ENCODE assay signal across 9 cellular contexts in the genomic region with DNA sequence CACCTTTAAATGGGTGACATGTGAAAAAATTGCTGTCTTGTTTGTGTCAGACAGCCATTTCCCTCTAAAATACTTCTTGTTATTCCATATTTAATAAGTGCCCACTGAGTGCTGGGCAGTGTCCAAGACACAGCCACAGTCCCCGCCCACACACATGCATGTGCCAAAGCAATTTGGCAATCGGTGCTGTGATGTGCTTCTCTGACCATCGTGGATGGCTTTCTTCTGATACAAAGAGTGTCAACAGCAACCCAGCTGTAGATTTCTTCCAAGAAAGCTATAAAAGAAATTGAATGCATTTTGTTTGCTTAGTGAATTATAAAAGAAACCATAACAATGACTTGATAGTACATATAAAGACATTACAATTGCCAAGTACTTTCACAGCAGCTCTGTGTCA.
A peak's percentile ranks its signal among the peaks of the same experiment; 100 is the strongest.
DNase-seq lines count a peak whose midpoint lies in the region; TF ChIP-seq lines count a peak whose summit lies in the region.
"Had no signal": no experiment of that assay in that cellular context is flagged by ENCODE, and none has a peak within 500 bp of the region (broad histone marks: within the 10 kb centered on the region; RNA-seq: fewer than 3 reads in every experiment).

No MANE protein-coding gene starts in this region.

- H3K27me3 Mint-ChIP-seq in activated CD4-positive, alpha-beta T cell treated with anti-CD3 and anti-CD28 coated beads, Interleukin-2, amount 10 ng/mL, durations not matched to agents 7 days and 5 days: peaks cover 9% of the 10 kb centered on the region
- peaks cover 2% of the 10 kb centered on the region for H3K27me3 Mint-ChIP-seq in chondrocyte (ENCODE audit: low read depth)

- no peak overlapping the region for H3K4me3 Mint-ChIP-seq in activated CD4-positive, alpha-beta T cell treated with anti-CD3 and anti-CD28 coated beads, Interleukin-2, amount 10 ng/mL, durations not matched to agents 7 days and 5 days
- no peak overlapping the region for H3K4me3 Mint-ChIP-seq in chondrocyte (ENCODE audit: unreplicated experiment)

- no peak overlapping the region for H3K4me3 ChIP-seq in SK-N-SH (ENCODE audit: low read depth in 2 of 2, low read length in 1 of 2)

- H3K79me2 ChIP-seq in SK-N-SH (ENCODE audit: insufficient read depth): no peaks in the 10 kb centered on the region

- H3K9ac ChIP-seq in SK-N-SH: no peak overlapping the region

- TF ChIP-seq CTCF in SK-N-SH (IDR thresholded peaks at IDR 0.05) (no peak), chondrocyte (IDR thresholded peaks at IDR 0.05) (no peak)

- DNase-seq in GOT3 (lab: John Stamatoyannopoulos, UW) (peak; percentile 13), SK-N-SH (peak; percentile 6), glomerular visceral epithelial cell (ENCODE audit: extremely low spot score) (peak; percentile 42), stromal cell of bone marrow (ENCODE audit: low read depth) (peak; percentile 82), chondrocyte (ENCODE audit: low spot score) (no peak)
- DNase-seq in central memory CD4-positive, alpha-beta T cell: no peak
- no peak for DNase-seq in activated CD4-positive, alpha-beta T cell treated with anti-CD3 and anti-CD28 coated beads, Interleukin-2, amount 10 ng/mL, durations not matched to agents 7 days and 5 days
- DNase-seq in effector CD8-positive, alpha-beta T cell (lab: John Stamatoyannopoulos, UW): no peak
- DNase-seq: GDM1 had no signal

- H4K20me1 ChIP-seq in SK-N-SH (ENCODE audit: insufficient read depth): no peaks in the 10 kb centered on the region

- no peak for TF ChIP-seq RAD21 in SK-N-SH (IDR thresholded peaks at IDR 0.05; ENCODE audit: low read length)

- H3K9me3 ChIP-seq in SK-N-SH: no peaks in the 10 kb centered on the region

- peak overlapping the region; percentile 20; the same call in 1 of the 2 replicates for H3K4me2 ChIP-seq in SK-N-SH

- H3K27me3 ChIP-seq in SK-N-SH (ENCODE audit: insufficient read depth): no peaks in the 10 kb centered on the region

- H3K36me3 ChIP-seq in SK-N-SH (replicated peaks in 1 of 2; ENCODE audit: control insufficient read depth in 1 of 2, insufficient read depth in 2 of 2, low read length in 1 of 2): no peaks in the 10 kb centered on the region

- no peak overlapping the region for H2AFZ ChIP-seq in SK-N-SH (ENCODE audit: low read depth)

- H3K36me3 Mint-ChIP-seq in activated CD4-positive, alpha-beta T cell treated with anti-CD3 and anti-CD28 coated beads, Interleukin-2, amount 10 ng/mL, durations not matched to agents 7 days and 5 days (ENCODE audit: low read depth): no peaks in the 10 kb centered on the region
- H3K36me3 Mint-ChIP-seq in chondrocyte (ENCODE audit: low read depth): peaks cover 1% of the 10 kb centered on the region

- POLR2A ChIA-PET in SK-N-SH (lab: Yijun Ruan, JAX): no interaction called here
- POLR2A ChIA-PET in activated CD4-positive, alpha-beta T cell treated with anti-CD3 and anti-CD28 coated beads, Interleukin-2, amount 10 ng/mL, durations not matched to agents 7 days and 5 days (lab: Charles Lee): no interaction called here

- H3K9me2 ChIP-seq in SK-N-SH: no peaks in the 10 kb centered on the region

- H3K4me1 ChIP-seq in SK-N-SH (ENCODE audit: control insufficient read depth in 1 of 2, insufficient read depth in 2 of 2, low read depth in 1 of 2, low read length in 1 of 2): peaks cover 18 to 20% of the 10 kb centered on the region in 2 experiments; a peak in 3 of 4 replicates

- CTCF ChIA-PET in SK-N-SH (lab: Yijun Ruan, JAX): no interaction called here
- CTCF ChIA-PET in activated CD4-positive, alpha-beta T cell treated with anti-CD3 and anti-CD28 coated beads, Interleukin-2, amount 10 ng/mL, durations not matched to agents 7 days and 5 days (lab: Charles Lee): no interaction called here

- H3K4me1 Mint-ChIP-seq in activated CD4-positive, alpha-beta T cell treated with anti-CD3 and anti-CD28 coated beads, Interleukin-2, amount 10 ng/mL, durations not matched to agents 7 days and 5 days: no peaks in the 10 kb centered on the region
- peaks cover 25% of the 10 kb centered on the region for H3K4me1 Mint-ChIP-seq in chondrocyte (ENCODE audit: low read depth)

- peak in 1 of 2 experiments; percentile 71; a peak in 1 of 4 replicates for TF ChIP-seq EP300 in SK-N-SH (IDR thresholded peaks at IDR 0.05; ENCODE audit: borderline replicate concordance in 1 of 2, low read depth in 1 of 2, low read length in 1 of 2)

- no peaks in the 10 kb centered on the region for H3K9me3 Mint-ChIP-seq in activated CD4-positive, alpha-beta T cell treated with anti-CD3 and anti-CD28 coated beads, Interleukin-2, amount 10 ng/mL, durations not matched to agents 7 days and 5 days
- no peaks in the 10 kb centered on the region for H3K9me3 Mint-ChIP-seq in chondrocyte (ENCODE audit: low read depth)

- H3F3A ChIP-seq in SK-N-SH (replicated peaks; ENCODE audit: insufficient read depth): peaks cover 20% of the 10 kb centered on the region

- no peak overlapping the region for H3K27ac Mint-ChIP-seq in activated CD4-positive, alpha-beta T cell treated with anti-CD3 and anti-CD28 coated beads, Interleukin-2, amount 10 ng/mL, durations not matched to agents 7 days and 5 days
- H3K27ac Mint-ChIP-seq in chondrocyte (ENCODE audit: unreplicated experiment): no peak overlapping the region

- peak overlapping the region; percentile 30 to 72; a peak in 3 of 4 replicates for H3K27ac ChIP-seq in SK-N-SH (ENCODE audit: low read depth in 2 of 2, low read length in 1 of 2)

- 13% methylated on average over 3 of the region's 3 CpGs for WGBS in SK-N-SH (ENCODE audit: low lambda C conversion rate)

TF ChIP-seq in SK-N-SH, 30 proteins besides CTCF, POLR2A, EP300 and RAD21 (continues in another document):
- no peak for TF ChIP-seq GABPA (IDR thresholded peaks at IDR 0.05; ENCODE audit: low read depth)
- TF ChIP-seq GATA2 (CRISPR knock-in tag; IDR thresholded peaks at IDR 0.05): no peak
- no peak for TF ChIP-seq MXI1 (IDR thresholded peaks at IDR 0.05; ENCODE audit: low read depth, low read length)
- no peak for TF ChIP-seq TAF1 (IDR thresholded peaks at IDR 0.05; ENCODE audit: borderline replicate concordance, low read depth, low read length)
- no peak for TF ChIP-seq RCOR1 (IDR thresholded peaks at IDR 0.05; ENCODE audit: low read length)
- TF ChIP-seq NRF1 (IDR thresholded peaks at IDR 0.05; ENCODE audit: low read depth, low read length): no peak
- TF ChIP-seq, protein P1, sequence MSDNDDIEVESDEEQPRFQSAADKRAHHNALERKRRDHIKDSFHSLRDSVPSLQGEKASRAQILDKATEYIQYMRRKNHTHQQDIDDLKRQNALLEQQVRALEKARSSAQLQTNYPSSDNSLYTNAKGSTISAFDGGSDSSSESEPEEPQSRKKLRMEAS (IDR thresholded peaks at IDR 0.05; ENCODE audit: low read depth): 0 out of 2 replicates have a peak, but pooled peaks have one; percentile 21
- TF ChIP-seq, protein P2, sequence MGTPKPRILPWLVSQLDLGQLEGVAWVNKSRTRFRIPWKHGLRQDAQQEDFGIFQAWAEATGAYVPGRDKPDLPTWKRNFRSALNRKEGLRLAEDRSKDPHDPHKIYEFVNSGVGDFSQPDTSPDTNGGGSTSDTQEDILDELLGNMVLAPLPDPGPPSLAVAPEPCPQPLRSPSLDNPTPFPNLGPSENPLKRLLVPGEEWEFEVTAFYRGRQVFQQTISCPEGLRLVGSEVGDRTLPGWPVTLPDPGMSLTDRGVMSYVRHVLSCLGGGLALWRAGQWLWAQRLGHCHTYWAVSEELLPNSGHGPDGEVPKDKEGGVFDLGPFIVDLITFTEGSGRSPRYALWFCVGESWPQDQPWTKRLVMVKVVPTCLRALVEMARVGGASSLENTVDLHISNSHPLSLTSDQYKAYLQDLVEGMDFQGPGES (IDR thresholded peaks at IDR 0.05; ENCODE audit: low read depth, low read length): no peak
- peak; percentile 97 for TF ChIP-seq NFIC (IDR thresholded peaks at IDR 0.05; ENCODE audit: borderline replicate concordance)
- TF ChIP-seq FOSL2 (IDR thresholded peaks at IDR 0.05; ENCODE audit: borderline replicate concordance, low read depth): 0 out of 2 replicates have a peak, but pooled peaks have one; percentile 7
- no peak for TF ChIP-seq SIN3A (IDR thresholded peaks at IDR 0.05; ENCODE audit: borderline replicate concordance, low read depth, low read length)
- no peak for TF ChIP-seq MEF2A (IDR thresholded peaks at IDR 0.05; ENCODE audit: borderline replicate concordance, low read depth)
- TF ChIP-seq FOXM1 (IDR thresholded peaks at IDR 0.05; ENCODE audit: low read depth): no peak
- no peak for TF ChIP-seq EZH2phosphoT487 (IDR thresholded peaks at IDR 0.05; ENCODE audit: borderline replicate concordance, low read depth)
- no peak for TF ChIP-seq CHD2 (IDR thresholded peaks at IDR 0.05; ENCODE audit: low read length, partially characterized antibody)
- TF ChIP-seq RXRA (IDR thresholded peaks at IDR 0.05; ENCODE audit: borderline replicate concordance, low read depth): 0 out of 2 replicates have a peak, but pooled peaks have one; percentile 14
- TF ChIP-seq, protein P3, sequence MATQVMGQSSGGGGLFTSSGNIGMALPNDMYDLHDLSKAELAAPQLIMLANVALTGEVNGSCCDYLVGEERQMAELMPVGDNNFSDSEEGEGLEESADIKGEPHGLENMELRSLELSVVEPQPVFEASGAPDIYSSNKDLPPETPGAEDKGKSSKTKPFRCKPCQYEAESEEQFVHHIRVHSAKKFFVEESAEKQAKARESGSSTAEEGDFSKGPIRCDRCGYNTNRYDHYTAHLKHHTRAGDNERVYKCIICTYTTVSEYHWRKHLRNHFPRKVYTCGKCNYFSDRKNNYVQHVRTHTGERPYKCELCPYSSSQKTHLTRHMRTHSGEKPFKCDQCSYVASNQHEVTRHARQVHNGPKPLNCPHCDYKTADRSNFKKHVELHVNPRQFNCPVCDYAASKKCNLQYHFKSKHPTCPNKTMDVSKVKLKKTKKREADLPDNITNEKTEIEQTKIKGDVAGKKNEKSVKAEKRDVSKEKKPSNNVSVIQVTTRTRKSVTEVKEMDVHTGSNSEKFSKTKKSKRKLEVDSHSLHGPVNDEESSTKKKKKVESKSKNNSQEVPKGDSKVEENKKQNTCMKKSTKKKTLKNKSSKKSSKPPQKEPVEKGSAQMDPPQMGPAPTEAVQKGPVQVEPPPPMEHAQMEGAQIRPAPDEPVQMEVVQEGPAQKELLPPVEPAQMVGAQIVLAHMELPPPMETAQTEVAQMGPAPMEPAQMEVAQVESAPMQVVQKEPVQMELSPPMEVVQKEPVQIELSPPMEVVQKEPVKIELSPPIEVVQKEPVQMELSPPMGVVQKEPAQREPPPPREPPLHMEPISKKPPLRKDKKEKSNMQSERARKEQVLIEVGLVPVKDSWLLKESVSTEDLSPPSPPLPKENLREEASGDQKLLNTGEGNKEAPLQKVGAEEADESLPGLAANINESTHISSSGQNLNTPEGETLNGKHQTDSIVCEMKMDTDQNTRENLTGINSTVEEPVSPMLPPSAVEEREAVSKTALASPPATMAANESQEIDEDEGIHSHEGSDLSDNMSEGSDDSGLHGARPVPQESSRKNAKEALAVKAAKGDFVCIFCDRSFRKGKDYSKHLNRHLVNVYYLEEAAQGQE (IDR thresholded peaks at IDR 0.05; ENCODE audit: low read depth, low read length): no peak

Comparison
In these comparisons a context has a peak if more than half of its experiments do, and no peak if none do; other contexts are left out.
1. DNase-seq: peak in GOT3 (single experiment), SK-N-SH (single experiment), glomerular visceral epithelial cell (single experiment) and stromal cell of bone marrow (single experiment); none in central memory CD4-positive, alpha-beta T cell (single experiment), activated CD4-positive, alpha-beta T cell treated with anti-CD3 and anti-CD28 coated beads, Interleukin-2, amount 10 ng/mL, durations not matched to agents 7 days and 5 days (single experiment), chondrocyte (single experiment) and effector CD8-positive, alpha-beta T cell (single experiment).